10 cellular contexts compared by ENCODE assay signal in genomic region chr16:89370081-89370511, GRCh38.
DNase-seq lines count a peak whose midpoint lies in the region; ATAC-seq and TF ChIP-seq lines count a peak whose summit lies in the region.
"Had no signal": no experiment of that assay in that cellular context is flagged by ENCODE, and none has a peak within 500 bp of the region (broad histone marks: within the 10 kb centered on the region; RNA-seq: fewer than 3 reads in every experiment).

No MANE protein-coding gene starts in this region.

- CTCF ChIA-PET in AG04450 (lab: Charles Lee): no interaction called here

- no peak overlapping the region for H2AFZ ChIP-seq in GM23248

- no peaks in the 10 kb centered on the region for H3K27me3 Mint-ChIP-seq in naive thymus-derived CD8-positive, alpha-beta T cell
- no peaks in the 10 kb centered on the region for H3K27me3 Mint-ChIP-seq in natural killer cell treated with Interleukin-12 subunit alpha and Interleukin-12 subunit beta and Interleukin-15 and Interleukin-18, amount 100 ng/mL, for 72 hours
- H3K27me3 Mint-ChIP-seq: activated B cell treated with CpG ODN at 0.5 μM for 24 hours had no signal

- H3K4me3 ChIP-seq in AG04450 (ENCODE audit: low read depth, low read length) (no peak overlapping the region), GM23248 (no peak overlapping the region), mucosa of descending colon (no peak overlapping the region)
- H3K4me3 ChIP-seq: ovary had no signal

- peaks cover 0 to 22% (median 0%) of the 10 kb centered on the region in 3 donors for H3K36me3 Mint-ChIP-seq in naive thymus-derived CD8-positive, alpha-beta T cell
- H3K36me3 Mint-ChIP-seq in natural killer cell treated with Interleukin-12 subunit alpha and Interleukin-12 subunit beta and Interleukin-15 and Interleukin-18, amount 100 ng/mL, for 72 hours: no peaks in the 10 kb centered on the region

- WGBS in GM23248 (ENCODE audit: low coverage in 1 of 2, low lambda C conversion rate in 2 of 2, missing lambda C conversion rate in 2 of 2), 2 experiments: 50 to 59% methylated on average over 5 of the region's 5 CpGs

- H3K4me2 ChIP-seq in GM23248 (ENCODE audit: unreplicated experiment): no peak overlapping the region

- POLR2A ChIA-PET in AG04450 (lab: Yijun Ruan, JAX): interaction anchor here (0.7 kb wide), 1 partner anchor 119 kb away, joined by 4 read pairs; no protein-coding TSS in a partner anchor
- POLR2A ChIA-PET in naive thymus-derived CD8-positive, alpha-beta T cell (lab: Charles Lee): interaction anchor here (1.0 kb wide), 2 partner anchors 9 kb away, joined by 3 to 4 read pairs; no protein-coding TSS in a partner anchor

- H3K79me2 ChIP-seq in GM23248 (ENCODE audit: insufficient read depth): peaks cover 100% of the 10 kb centered on the region

- ATAC-seq in mucosa of descending colon: peak; percentile 20
- no peak for ATAC-seq in naive thymus-derived CD8-positive, alpha-beta T cell
- no peak for ATAC-seq in natural killer cell treated with Interleukin-12 subunit alpha and Interleukin-12 subunit beta and Interleukin-15 and Interleukin-18, amount 100 ng/mL, for 72 hours

- peak overlapping the region; percentile 21 for H3K27ac ChIP-seq in AG04450 (ENCODE audit: low read depth, low read length)
- H3K27ac ChIP-seq in GM23248: peak overlapping the region; percentile 51

- peaks cover 42 to 95% (median 92%) of the 10 kb centered on the region in 4 donors for H3K4me1 Mint-ChIP-seq in naive thymus-derived CD8-positive, alpha-beta T cell
- peaks cover 63 to 77% of the 10 kb centered on the region in 2 donors for H3K4me1 Mint-ChIP-seq in natural killer cell treated with Interleukin-12 subunit alpha and Interleukin-12 subunit beta and Interleukin-15 and Interleukin-18, amount 100 ng/mL, for 72 hours (ENCODE audit: low read depth in 2 of 2)

- TF ChIP-seq CTCF in AG04450 (IDR thresholded peaks at IDR 0.05; ENCODE audit: low read depth, low read length): no peak
- no peak for TF ChIP-seq CTCF in mucosa of descending colon (IDR thresholded peaks at IDR 0.05)

- H3K36me3 ChIP-seq in GM23248 (ENCODE audit: low read depth) (no peaks in the 10 kb centered on the region), mucosa of descending colon (ENCODE audit: low read depth) (no peaks in the 10 kb centered on the region)
- H3K36me3 ChIP-seq: ovary had no signal

- H3K9me2 ChIP-seq in GM23248 (ENCODE audit: insufficient read depth): no peaks in the 10 kb centered on the region

- peak overlapping the region in 5 of 10 donors; percentile 17 to 82 (median 67) for H3K27ac Mint-ChIP-seq in naive thymus-derived CD8-positive, alpha-beta T cell
- H3K27ac Mint-ChIP-seq in natural killer cell treated with Interleukin-12 subunit alpha and Interleukin-12 subunit beta and Interleukin-15 and Interleukin-18, amount 100 ng/mL, for 72 hours: peak overlapping the region in 1 of 2 donors; percentile 67
- H3K27ac Mint-ChIP-seq: activated B cell treated with CpG ODN at 0.5 μM for 24 hours had no signal

- no peaks in the 10 kb centered on the region for H3K9me3 Mint-ChIP-seq in naive thymus-derived CD8-positive, alpha-beta T cell
- H3K9me3 Mint-ChIP-seq in natural killer cell treated with Interleukin-12 subunit alpha and Interleukin-12 subunit beta and Interleukin-15 and Interleukin-18, amount 100 ng/mL, for 72 hours: no peaks in the 10 kb centered on the region
- H3K9me3 Mint-ChIP-seq: activated B cell treated with CpG ODN at 0.5 μM for 24 hours had no signal

- H3K4me1 ChIP-seq in GM23248 (ENCODE audit: insufficient read depth): peaks cover 35% of the 10 kb centered on the region
- peaks cover 14% of the 10 kb centered on the region for H3K4me1 ChIP-seq in mucosa of descending colon (ENCODE audit: low read depth)

- in situ Hi-C loops in GM23248 (cut with MboI): no loop called here

- DNase-seq in AG04450 (ENCODE audit: low read depth, low spot score) (no peak), GM23248 (peak; percentile 48), dedifferentiated amniotic fluid mesenchymal stem cell (ENCODE audit: extremely low spot score) (peak; percentile 59), mucosa of descending colon (no peak), NCI-H2227 treated with DMSO at 0.1 percent for 48 hours (lab: John Stamatoyannopoulos, UW) (no peak)
- DNase-seq in naive thymus-derived CD8-positive, alpha-beta T cell: no peak
- no peak for DNase-seq in natural killer cell treated with Interleukin-12 subunit alpha and Interleukin-12 subunit beta and Interleukin-15 and Interleukin-18, amount 100 ng/mL, for 72 hours (ENCODE audit: low spot score)
- DNase-seq in stimulated activated CD4-positive, alpha-beta T cell treated with anti-CD3 and anti-CD28 coated beads, Interleukin-15, amount 100 ng/mL, for 24 hours: no peak
- DNase-seq: activated B cell treated with CpG ODN at 0.5 μM for 24 hours, ovary had no signal

- intact Hi-C loops in mucosa of descending colon (cut with DNase I, micrococcal nuclease): no loop called here

- H3K4me3 Mint-ChIP-seq in naive thymus-derived CD8-positive, alpha-beta T cell: peak overlapping the region in 5 of 10 donors; percentile 6 to 45 (median 7)
- H3K4me3 Mint-ChIP-seq in natural killer cell treated with Interleukin-12 subunit alpha and Interleukin-12 subunit beta and Interleukin-15 and Interleukin-18, amount 100 ng/mL, for 72 hours: no peak overlapping the region
- H3K4me3 Mint-ChIP-seq: activated B cell treated with CpG ODN at 0.5 μM for 24 hours had no signal

- peaks cover 81% of the 10 kb centered on the region for H4K20me1 ChIP-seq in GM23248 (ENCODE audit: insufficient read depth)

- H3K9me3 ChIP-seq in AG04450 (ENCODE audit: control insufficient read depth, insufficient read depth, low read length): peaks cover 2% of the 10 kb centered on the region; the same call in 1 of the 2 replicates
- no peaks in the 10 kb centered on the region for H3K9me3 ChIP-seq in GM23248 (ENCODE audit: low read depth)
- no peaks in the 10 kb centered on the region for H3K9me3 ChIP-seq in mucosa of descending colon
- H3K9me3 ChIP-seq: ovary had no signal

- no peak overlapping the region for H3K9ac ChIP-seq in GM23248

- no peaks in the 10 kb centered on the region for H3K27me3 ChIP-seq in AG04450 (ENCODE audit: control insufficient read depth, insufficient read depth, low read length)
- H3K27me3 ChIP-seq in GM23248 (replicated peaks; ENCODE audit: insufficient read depth): no peaks in the 10 kb centered on the region
- H3K27me3 ChIP-seq: ovary had no signal

- peaks cover 17% of the 10 kb centered on the region; the same call in 1 of the 2 replicates for H3F3A ChIP-seq in GM23248 (ENCODE audit: insufficient read depth)

Comparison
In these comparisons a context has a peak if more than half of its experiments do, and no peak if none do; other contexts are left out.
1. DNase-seq: peak in GM23248 (single experiment) and dedifferentiated amniotic fluid mesenchymal stem cell (single experiment); none in AG04450 (single experiment), mucosa of descending colon (0 of 3), naive thymus-derived CD8-positive, alpha-beta T cell (0 of 10), natural killer cell treated with Interleukin-12 subunit alpha and Interleukin-12 subunit beta and Interleukin-15 and Interleukin-18, amount 100 ng/mL, for 72 hours (single experiment), stimulated activated CD4-positive, alpha-beta T cell treated with anti-CD3 and anti-CD28 coated beads, Interleukin-15, amount 100 ng/mL, for 24 hours (single experiment) and NCI-H2227 treated with DMSO at 0.1 percent for 48 hours (single experiment).